ENCODE assay signal across 16 cellular contexts in genomic region chr11:46906596-46906995, GRCh38. TPM values are rescaled to one million over a fixed set of nuclear protein-coding genes. Genes with fewer than 3 reads are reported as not detected.
DNase-seq lines count a peak whose midpoint lies in the region; ATAC-seq and TF ChIP-seq lines count a peak whose summit lies in the region.
"Had no signal": no experiment of that assay in that cellular context is flagged by ENCODE, and none has a peak within 500 bp of the region (broad histone marks: within the 10 kb centered on the region; RNA-seq: fewer than 3 reads in every experiment).

No MANE protein-coding gene starts in this region.

- no peak overlapping the region for H3K23ac ChIP-seq in H9 (ENCODE audit: insufficient read length, low read depth, low read length)

- no peaks in the 10 kb centered on the region for H3K79me1 ChIP-seq in H9 (ENCODE audit: insufficient read depth, low read depth, low read length, poor library complexity, severe bottlenecking)

- no peaks in the 10 kb centered on the region for H3K27me3 Mint-ChIP-seq in H9 (ENCODE audit: low read depth)
- no peaks in the 10 kb centered on the region for H3K27me3 Mint-ChIP-seq in progenitor cell of endocrine pancreas

- H2BK20ac ChIP-seq in H9 (ENCODE audit: low read depth, low read length, poor library complexity, severe bottlenecking) = no peak overlapping the region

- peak overlapping the region; percentile 6 for H3K27ac ChIP-seq in H9 (ENCODE audit: insufficient read length, low read depth, low read length)
- peak overlapping the region; percentile 62 for H3K27ac ChIP-seq in angular gyrus (ENCODE audit: low read depth, low read length)
- H3K27ac ChIP-seq in body of pancreas = no peak overlapping the region
- H3K27ac ChIP-seq: gastroesophageal sphincter, HL-60, parathyroid adenoma had no signal

- TF ChIP-seq POLR2A in body of pancreas (IDR thresholded peaks at IDR 0.05) = no peak

- no peaks in the 10 kb centered on the region; the same call in 1 of the 2 replicates for H3K79me2 ChIP-seq in H9 (ENCODE audit: insufficient read depth, low read length)

- no peak overlapping the region for H3K56ac ChIP-seq in H9 (ENCODE audit: insufficient read length, low read depth, low read length)

- no peaks in the 10 kb centered on the region for H3K27me3 ChIP-seq in H9 (ENCODE audit: insufficient read depth, low read length)
- no peaks in the 10 kb centered on the region for H3K27me3 ChIP-seq in body of pancreas
- H3K27me3 ChIP-seq: gastroesophageal sphincter had no signal

- no peak overlapping the region for H4K8ac ChIP-seq in H9 (replicated peaks; ENCODE audit: insufficient read length, low read depth, low read length)

- H3K18ac ChIP-seq in H9 (ENCODE audit: insufficient read length, low read depth, low read length) = no peak overlapping the region

- WGBS in H9 (ENCODE audit: extremely low coverage, insufficient read length, low lambda C conversion rate) = no CpG with 5 or more reads among the region's 13 CpGs
- WGBS in body of pancreas, 2 donors = 41 to 58% methylated on average over 13 of the region's 13 CpGs

- no peak overlapping the region for H3K4me3 ChIP-seq in body of pancreas
- H3K4me3 ChIP-seq: gastroesophageal sphincter had no signal

- no peak overlapping the region for H2BK120ac ChIP-seq in H9 (ENCODE audit: low read depth, low read length, poor library complexity, severe bottlenecking)

- peak; percentile 71 for DNase-seq in H9
- DNase-seq in head of caudate nucleus = peak in 27 of 42 donors; percentile 29 to 79 (median 55)
- DNase-seq in progenitor cell of endocrine pancreas (ENCODE audit: low spot score, unreplicated experiment) = no peak
- DNase-seq in RPMI8226 = no peak
- no peak for DNase-seq in body of pancreas
- no peak for DNase-seq in NCI-H2107 (lab: John Stamatoyannopoulos, UW)
- no peak for DNase-seq in activated CD4-positive, CD25-positive, alpha-beta regulatory T cell treated with anti-CD3 and anti-CD28 coated beads, Interleukin-2, amount 50 U/mL, for 72 hours
- DNase-seq: activated gamma-delta T cell treated with Interleukin-2 at 50 U/mL for 16 hours; CD8-positive, alpha-beta T cell; cortex of kidney; NCI-H82; stimulated activated CD4-positive, alpha-beta T cell treated with anti-CD3 and anti-CD28 coated beads, Interleukin-4, amount 100 ng/mL, for 24 hours had no signal

- intact Hi-C loops in head of caudate nucleus (cut with DNase I) = no loop called here
- intact Hi-C loops in body of pancreas (cut with DNase I) = no loop called here

- H3K27ac Mint-ChIP-seq in H9 (peak overlapping the region; percentile 74 to 89 (median 82)), progenitor cell of endocrine pancreas (peak overlapping the region; percentile 51)
- H3K27ac Mint-ChIP-seq: CD8-positive, alpha-beta T cell had no signal

- H3K36me3 ChIP-seq in body of pancreas (replicated peaks in 1 of 2; ENCODE audit: insufficient read depth in 1 of 2, low read depth in 2 of 2) = no peaks in the 10 kb centered on the region
- H3K36me3 ChIP-seq: gastroesophageal sphincter had no signal

- no peak overlapping the region for H2BK12ac ChIP-seq in H9 (ENCODE audit: insufficient read length, low read depth, low read length)

- H3K14ac ChIP-seq in H9 (ENCODE audit: insufficient read depth, low read length) = no peak overlapping the region

- H3K4me1 Mint-ChIP-seq in H9 (peaks cover 57 to 58% of the 10 kb centered on the region in 2 experiments), progenitor cell of endocrine pancreas (ENCODE audit: low read depth) (peaks cover 9% of the 10 kb centered on the region)

- no peaks in the 10 kb centered on the region for H4K20me1 ChIP-seq in H9 (ENCODE audit: control insufficient read depth, insufficient read depth, insufficient read length)

- no peak overlapping the region for H3K4ac ChIP-seq in H9 (ENCODE audit: low read depth, low read length)

- H3K23me2 ChIP-seq in H9 (ENCODE audit: insufficient read length, low read depth, low read length, poor library complexity, severe bottlenecking) = no peaks in the 10 kb centered on the region

- H3K4me1 ChIP-seq in H9 (ENCODE audit: insufficient read depth, low read length) = peaks cover 3% of the 10 kb centered on the region; the same call in 1 of the 2 replicates
- H3K4me1 ChIP-seq in body of pancreas = no peaks in the 10 kb centered on the region
- H3K4me1 ChIP-seq: parathyroid adenoma had no signal

- no peak overlapping the region for H2AK5ac ChIP-seq in H9 (ENCODE audit: insufficient read length, low read length)

- H4K5ac ChIP-seq in H9 (ENCODE audit: insufficient read length, low read depth, low read length) = no peak overlapping the region

- no peak for ATAC-seq in body of pancreas
- ATAC-seq: CD8-positive, alpha-beta T cell; gastroesophageal sphincter had no signal

- H3K36me3 Mint-ChIP-seq in H9 (ENCODE audit: insufficient read depth in 1 of 3, low read depth in 3 of 3) = peaks cover 0 to 1% (median 0%) of the 10 kb centered on the region in 3 experiments; a peak in 2 of 7 replicates
- H3K36me3 Mint-ChIP-seq in progenitor cell of endocrine pancreas (ENCODE audit: insufficient read depth) = no peaks in the 10 kb centered on the region
- H3K36me3 Mint-ChIP-seq: CD8-positive, alpha-beta T cell had no signal

- no peak overlapping the region for H3K9ac ChIP-seq in H9 (ENCODE audit: extremely low read depth, insufficient read length, low read length)
- H3K9ac ChIP-seq: parathyroid adenoma had no signal

- no peak overlapping the region for H2BK5ac ChIP-seq in H9 (ENCODE audit: insufficient read length, low read length)

- no peak overlapping the region for H3T11ph ChIP-seq in H9 (ENCODE audit: low read length)

- H3K4me2 ChIP-seq in H9 (ENCODE audit: insufficient read depth, insufficient read length, low read length) = no peak overlapping the region

- no peaks in the 10 kb centered on the region for H3K9me3 ChIP-seq in H9 (ENCODE audit: control insufficient read depth, low read depth, low read length)
- H3K9me3 ChIP-seq in body of pancreas = no peaks in the 10 kb centered on the region
- H3K9me3 ChIP-seq: gastroesophageal sphincter had no signal

- peak overlapping the region in 1 of 2 experiments; percentile 50; a peak in 2 of 5 replicates for H3K4me3 Mint-ChIP-seq in H9
- no peak overlapping the region for H3K4me3 Mint-ChIP-seq in progenitor cell of endocrine pancreas (ENCODE audit: low read depth)
- H3K4me3 Mint-ChIP-seq: CD8-positive, alpha-beta T cell had no signal

- no peaks in the 10 kb centered on the region for H3K9me3 Mint-ChIP-seq in H9
- no peaks in the 10 kb centered on the region for H3K9me3 Mint-ChIP-seq in progenitor cell of endocrine pancreas (ENCODE audit: low read depth)
- H3K9me3 Mint-ChIP-seq: CD8-positive, alpha-beta T cell had no signal

- no peak overlapping the region for H4K91ac ChIP-seq in H9 (ENCODE audit: insufficient read length, low read depth, low read length)

- H2BK15ac ChIP-seq in H9 (ENCODE audit: low read depth, low read length) = no peak overlapping the region

- TF ChIP-seq CTCF in H9 (conservative IDR thresholded peaks at IDR 0.05) = no peak
- TF ChIP-seq CTCF in progenitor cell of endocrine pancreas (IDR thresholded peaks at IDR 0.05; ENCODE audit: unreplicated experiment) = no peak
- no peak for TF ChIP-seq CTCF in body of pancreas (IDR thresholded peaks at IDR 0.05)

- H2AFZ ChIP-seq in H9 (ENCODE audit: low read length) = no peak overlapping the region
- H2AFZ ChIP-seq: parathyroid adenoma had no signal

RNA-seq across cellular contexts. Expression of gene LRP4, which starts 11.8 kb away (rescaled TPM):
- total RNA-seq in H9 (2021) = 11.3 and 11.6 TPM in 2 replicates
- total RNA-seq in progenitor cell of endocrine pancreas = 8.7 and 11.0 TPM in 2 replicates
- 10 to 100 TPM; 10.6 to 20.4 TPM for total RNA-seq in body of pancreas
- total RNA-seq: CD8-positive, alpha-beta T cell had no signal

RNA-seq across cellular contexts. Expression of gene CSTPP1, which starts 30.0 kb away (rescaled TPM):
- total RNA-seq in H9 (2021) (19.6 and 21.2 TPM in 2 replicates), progenitor cell of endocrine pancreas (63.3 and 66.1 TPM in 2 replicates), body of pancreas (10 to 100 TPM; 11.2 to 13.2 TPM)

Comparison
In these comparisons a context has a peak if more than half of its experiments do, and no peak if none do; other contexts are left out.
1. DNase-seq: peak in H9 (single experiment) and head of caudate nucleus (27 of 42); none in progenitor cell of endocrine pancreas (single experiment), RPMI8226 (single experiment), body of pancreas (0 of 4), NCI-H2107 (single experiment) and activated CD4-positive, CD25-positive, alpha-beta regulatory T cell treated with anti-CD3 and anti-CD28 coated beads, Interleukin-2, amount 50 U/mL, for 72 hours (single experiment).
2. H3K27ac ChIP-seq: peak in H9 (single experiment) and angular gyrus (single experiment); none in body of pancreas (0 of 4).